ENCODE assay signal across 8 cellular contexts in the genomic region with DNA sequence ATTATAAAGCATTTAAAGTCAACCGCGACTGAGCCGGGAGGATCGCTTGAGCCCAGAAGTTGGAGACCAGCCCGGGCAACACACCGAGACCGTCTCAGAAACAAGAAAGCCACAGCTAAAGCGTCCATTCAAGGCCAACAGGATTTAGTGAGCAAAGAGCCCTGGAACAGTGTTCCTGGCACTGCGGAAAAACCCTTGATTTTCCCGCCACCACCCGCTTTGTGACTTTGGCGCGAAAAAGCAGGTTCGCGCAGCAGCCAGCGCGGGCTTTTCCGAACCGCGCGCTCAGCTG. TPM values are rescaled to one million over a fixed set of nuclear protein-coding genes. Genes with fewer than 3 reads are reported as not detected.
DNase-seq lines count a peak whose midpoint lies in the region; ATAC-seq and TF ChIP-seq lines count a peak whose summit lies in the region.

No MANE protein-coding gene starts in this region.

- no peaks in the 10 kb centered on the region for H3K27me3 Mint-ChIP-seq in naive B cell

- H3K27ac ChIP-seq in AG04450 (ENCODE audit: low read depth, low read length) (no peak overlapping the region), cingulate gyrus (ENCODE audit: low read depth, low read length) (peak overlapping the region; percentile 86)

- H3K4me1 Mint-ChIP-seq in naive B cell, result peaks cover 4 to 24% (median 11%) of the 10 kb centered on the region in 3 donors

- DNase-seq in AG04450 (ENCODE audit: low read depth, low spot score) (no peak), naive B cell (no peak), DMS153 (lab: John Stamatoyannopoulos, UW) (no peak), NCI-H82 treated with DMSO at 0.1 percent for 48 hours (lab: John Stamatoyannopoulos, UW; ENCODE audit: unreplicated experiment) (no peak), NCI-H748 (lab: John Stamatoyannopoulos, UW; ENCODE audit: unreplicated experiment) (no peak)
- DNase-seq in Jurkat, Clone E6-1 (ENCODE audit: low read depth, low spot score), result no peak

- ATAC-seq in naive B cell (ENCODE audit: low read depth in 2 of 2) (no peak), GM18858 (IDR thresholded peaks at IDR 0.05; ENCODE audit: unreplicated experiment) (no peak)

- H3K4me3 ChIP-seq in AG04450 (ENCODE audit: low read depth, low read length), result peak overlapping the region; percentile 98
- peak overlapping the region; percentile 94 for H3K4me3 ChIP-seq in Jurkat, Clone E6-1 (ENCODE audit: low read length)

- POLR2A ChIA-PET in AG04450 (lab: Yijun Ruan, JAX), result interaction anchor here (0.6 to 1.2 kb wide), 3 partner anchors 31 to 79 kb away, joined by 3 to 5 read pairs (median 3); no protein-coding TSS in a partner anchor

- peaks cover 3% of the 10 kb centered on the region; the same call in 1 of the 2 replicates for H3K9me3 ChIP-seq in AG04450 (ENCODE audit: control insufficient read depth, insufficient read depth, low read length)

- H3K27ac Mint-ChIP-seq in naive B cell, result peak overlapping the region in 5 of 6 donors; percentile 36 to 97 (median 85)

- H3K36me3 Mint-ChIP-seq in naive B cell, result peaks cover 0 to 5% of the 10 kb centered on the region in 2 donors

- H3K4me3 Mint-ChIP-seq in naive B cell, result peak overlapping the region; percentile 89 to 99 (median 96)

- CTCF ChIA-PET in AG04450 (lab: Charles Lee), result no interaction called here

- no peaks in the 10 kb centered on the region for H3K9me3 Mint-ChIP-seq in naive B cell

- TF ChIP-seq CTCF in AG04450 (IDR thresholded peaks at IDR 0.05; ENCODE audit: low read depth, low read length), result no peak

- no peaks in the 10 kb centered on the region for H3K27me3 ChIP-seq in AG04450 (ENCODE audit: control insufficient read depth, insufficient read depth, low read length)

RNA-seq across cellular contexts. Expression of gene PCNA, which starts 0.7 kb away (rescaled TPM):
- polyA plus RNA-seq in AG04450 (2011; rRNA removed) (118 and 134 TPM in 2 replicates), naive B cell (ENCODE audit: low read depth in 6 of 6) (10 to 100 TPM; 33.4 to 43.0 (median 39.0) TPM)
- polyA minus RNA-seq in AG04450 (2011; rRNA and poly(A)+ RNA removed), result 90.3 and 96.8 TPM in 2 replicates
- polyA plus RNA-seq in Jurkat, Clone E6-1 (2012; ENCODE audit: insufficient read depth, insufficient read length), result 476 TPM

RNA-seq across cellular contexts. Expression of gene TMEM230, which starts 6.2 kb away (rescaled TPM):
- polyA plus RNA-seq in AG04450 (2011; rRNA removed) (181 and 209 TPM in 2 replicates), naive B cell (ENCODE audit: low read depth in 6 of 6) (100 to 1,000 TPM; 201 to 343 (median 245) TPM)
- 52.5 and 62.7 TPM in 2 replicates for polyA minus RNA-seq in AG04450 (2011; rRNA and poly(A)+ RNA removed)
- polyA plus RNA-seq in Jurkat, Clone E6-1 (2012; ENCODE audit: insufficient read depth, insufficient read length), result 118 TPM

RNA-seq across cellular contexts. Expression of gene CDS2, which starts 7.7 kb away (rescaled TPM):
- polyA plus RNA-seq in AG04450 (2011; rRNA removed) (43.5 and 48.7 TPM in 2 replicates), naive B cell (ENCODE audit: low read depth in 6 of 6) (10 to 100 TPM; 41.0 to 73.4 (median 50.4) TPM)
- 43.9 and 71.9 TPM in 2 replicates for polyA minus RNA-seq in AG04450 (2011; rRNA and poly(A)+ RNA removed)
- polyA plus RNA-seq in Jurkat, Clone E6-1 (2012; ENCODE audit: insufficient read depth, insufficient read length), result 21.2 TPM
